ENCODE assay signal across 27 cellular contexts in genomic region chr10:5639066-5639465, GRCh38.
"Had no signal": no experiment of that assay in that cellular context is flagged by ENCODE, and none has a peak within 500 bp of the region (broad histone marks: within the 10 kb centered on the region; RNA-seq: fewer than 3 reads in every experiment).

No MANE protein-coding gene starts in this region.

- H3K4me3 ChIP-seq: heart right ventricle, hepatocyte, left ventricle myocardium inferior, neural progenitor cell, ovary, prostate gland, skin epidermis, tibial nerve, uterus had no signal

- H3K27me3 Mint-ChIP-seq: naive B cell; stimulated activated naive CD8-positive, alpha-beta T cell treated with anti-CD3 and anti-CD28 coated beads, Interleukin-15, Interleukin-2, amounts not matched to agents 100 ng/mL and 50 ng/mL, for 24 hours; type B pancreatic cell had no signal

- H3K27me3 ChIP-seq: heart right ventricle, hepatocyte, neural progenitor cell, ovary, tibial nerve, uterus had no signal

- ATAC-seq: heart right ventricle; left cardiac atrium; natural killer cell; right cardiac atrium; sciatic nerve; stimulated activated effector memory CD8-positive, alpha-beta T cell treated with anti-CD3 and anti-CD28 coated beads, Interleukin-12 subunit alpha, Interleukin-12 subunit beta, amount 100 ng/mL, for 72 hours had no signal

- H3K36me3 ChIP-seq: neural progenitor cell, ovary, uterus had no signal

- H3K4me2 ChIP-seq: hepatocyte, neural progenitor cell had no signal

- H3K4me3 Mint-ChIP-seq: mesothelial cell of epicardium; naive B cell; natural killer cell; nephron progenitor cell; neural progenitor cell; stimulated activated effector memory CD8-positive, alpha-beta T cell treated with anti-CD3 and anti-CD28 coated beads, Interleukin-12 subunit alpha, Interleukin-12 subunit beta, amount 100 ng/mL, for 72 hours; stimulated activated naive CD8-positive, alpha-beta T cell treated with anti-CD3 and anti-CD28 coated beads, Interleukin-15, Interleukin-2, amounts not matched to agents 100 ng/mL and 50 ng/mL, for 24 hours; type B pancreatic cell had no signal

- H3K4me1 ChIP-seq: neural progenitor cell, uterus had no signal

- H2AFZ ChIP-seq: hepatocyte, neural progenitor cell had no signal

- H3K9ac ChIP-seq: neural progenitor cell had no signal

- H3K4me1 Mint-ChIP-seq: natural killer cell; stimulated activated effector memory CD8-positive, alpha-beta T cell treated with anti-CD3 and anti-CD28 coated beads, Interleukin-12 subunit alpha, Interleukin-12 subunit beta, amount 100 ng/mL, for 72 hours had no signal

- H3K79me2 ChIP-seq: hepatocyte had no signal

- H3K27ac Mint-ChIP-seq: mesothelial cell of epicardium; natural killer cell; nephron progenitor cell; neural progenitor cell; stimulated activated effector memory CD8-positive, alpha-beta T cell treated with anti-CD3 and anti-CD28 coated beads, Interleukin-12 subunit alpha, Interleukin-12 subunit beta, amount 100 ng/mL, for 72 hours; stimulated activated naive CD8-positive, alpha-beta T cell treated with anti-CD3 and anti-CD28 coated beads, Interleukin-15, Interleukin-2, amounts not matched to agents 100 ng/mL and 50 ng/mL, for 24 hours; type B pancreatic cell had no signal

- DNase-seq: heart right ventricle; islet precursor cell; kidney glomerular epithelial cell; left cardiac atrium; left ventricle myocardium inferior; mammary epithelial cell; mesendoderm; naive B cell; natural killer cell; nephron progenitor cell; ovary; retina; stimulated activated CD4-positive, alpha-beta T cell treated with anti-CD3 and anti-CD28 coated beads, Interleukin-4, amount 100 ng/mL, for 24 hours; stimulated activated naive CD4-positive, alpha-beta T cell; substantia nigra; uterus had no signal

- H3K9me3 ChIP-seq: heart right ventricle, left ventricle myocardium inferior, ovary, prostate gland, tibial nerve, uterus had no signal

- H3K27ac ChIP-seq: heart right ventricle, hepatocyte, left ventricle myocardium inferior, neural progenitor cell, ovary, prostate gland, skin epidermis, tibial nerve, uterus had no signal

- H3K9me3 Mint-ChIP-seq: mesothelial cell of epicardium; naive B cell; natural killer cell; nephron progenitor cell; neural progenitor cell; stimulated activated effector memory CD8-positive, alpha-beta T cell treated with anti-CD3 and anti-CD28 coated beads, Interleukin-12 subunit alpha, Interleukin-12 subunit beta, amount 100 ng/mL, for 72 hours; stimulated activated naive CD8-positive, alpha-beta T cell treated with anti-CD3 and anti-CD28 coated beads, Interleukin-15, Interleukin-2, amounts not matched to agents 100 ng/mL and 50 ng/mL, for 24 hours; type B pancreatic cell had no signal
